Comparison of ENCODE assay signal across 8 cellular contexts in genomic region chr19:11737964-11738745, GRCh38. TPM values are rescaled to one million over a fixed set of nuclear protein-coding genes. Genes with fewer than 3 reads are reported as not detected.
A peak's percentile ranks its signal among the peaks of the same experiment; 100 is the strongest.
DNase-seq lines count a peak whose midpoint lies in the region; ATAC-seq and TF ChIP-seq lines count a peak whose summit lies in the region.

No MANE protein-coding gene starts in this region.

- peaks cover 15 to 36% (median 31%) of the 10 kb centered on the region in 10 experiments for H3K4me1 ChIP-seq in BLaER1 treated with 17β-estradiol and CSF1 and Interleukin-3, amounts not matched to agents 10 nM and 100 nM
- H3K4me1 ChIP-seq in adrenal gland (replicated peaks in 1 of 2) (peaks cover 7 to 25% of the 10 kb centered on the region in 2 donors), right cardiac atrium (ENCODE audit: control insufficient read depth, insufficient read depth, low read length) (peaks cover 4% of the 10 kb centered on the region)

- 0 to 1% (median 0%) methylated on average over 26 to 52 of the region's 52 CpGs for WGBS in adrenal gland, 4 donors
- WGBS in right cardiac atrium = under 1% methylated on average over 52 of the region's 52 CpGs

- DNase-seq in SK-MEL-5 (ENCODE audit: low read depth, low spot score) (peak; percentile 2), adrenal gland (peak; percentile 33 to 80 (median 57)), right cardiac atrium (peak; percentile 33 to 75 (median 69)), retina (peak; percentile 80), NCI-H2029 (lab: John Stamatoyannopoulos, UW) (no peak)

- peak overlapping the region; percentile 80 to 100 (median 97) for H3K4me2 ChIP-seq in BLaER1 treated with 17β-estradiol and CSF1 and Interleukin-3, amounts not matched to agents 10 nM and 100 nM

- no peak for TF ChIP-seq CTCF in adrenal gland (IDR thresholded peaks at IDR 0.05)

- H4K20me1 ChIP-seq in BLaER1 treated with 17β-estradiol and CSF1 and Interleukin-3, amounts not matched to agents 10 nM and 100 nM = peaks cover 0 to 28% (median 12%) of the 10 kb centered on the region in 11 experiments; a peak in 10 of 22 replicates

- in situ Hi-C loops in SK-MEL-5 (cut with HindIII; ENCODE audit: low pct_unique_long_range_greater_than_20kb, low sequenced_read_pairs) = no loop called here

- intact Hi-C loops in adrenal gland (cut with DNase I) (no loop called here), right cardiac atrium (cut with DNase I) (no loop called here)

- no peaks in the 10 kb centered on the region for H3K27me3 ChIP-seq in BLaER1 treated with 17β-estradiol and CSF1 and Interleukin-3, amounts not matched to agents 10 nM and 100 nM
- H3K27me3 ChIP-seq in adrenal gland (no peaks in the 10 kb centered on the region), right cardiac atrium (ENCODE audit: control insufficient read depth, insufficient read depth) (no peaks in the 10 kb centered on the region)

- no peak for TF ChIP-seq POLR2A in adrenal gland (IDR thresholded peaks at IDR 0.05)

- H3K9ac ChIP-seq in BLaER1 treated with 17β-estradiol and CSF1 and Interleukin-3, amounts not matched to agents 10 nM and 100 nM = peak overlapping the region; percentile 81 to 92 (median 88)

- H3K36me3 ChIP-seq in BLaER1 treated with 17β-estradiol and CSF1 and Interleukin-3, amounts not matched to agents 10 nM and 100 nM = peaks cover 0 to 14% (median 5%) of the 10 kb centered on the region in 11 experiments; a peak in 8 of 22 replicates
- H3K36me3 ChIP-seq in adrenal gland (replicated peaks in 1 of 2) = no peaks in the 10 kb centered on the region

- H3K4me3 ChIP-seq in BLaER1 treated with 17β-estradiol and CSF1 and Interleukin-3, amounts not matched to agents 10 nM and 100 nM = peak overlapping the region; percentile 89 to 99 (median 92)
- H3K4me3 ChIP-seq in adrenal gland = peak overlapping the region; percentile 27 to 98 (median 78)
- peak overlapping the region; percentile 89 for H3K4me3 ChIP-seq in right cardiac atrium (ENCODE audit: low read length)

- H3K27ac ChIP-seq in BLaER1 treated with 17β-estradiol and CSF1 and Interleukin-3, amounts not matched to agents 10 nM and 100 nM = peak overlapping the region; percentile 69 to 89 (median 81); a peak in 21 of 22 replicates
- peak overlapping the region in 4 of 5 donors; percentile 74 to 90 (median 82) for H3K27ac ChIP-seq in adrenal gland
- peak overlapping the region; percentile 80 for H3K27ac ChIP-seq in right cardiac atrium (ENCODE audit: low read length)

- peaks cover 0 to 4% (median 3%) of the 10 kb centered on the region in 11 experiments; a peak in 10 of 22 replicates for H3K9me3 ChIP-seq in BLaER1 treated with 17β-estradiol and CSF1 and Interleukin-3, amounts not matched to agents 10 nM and 100 nM (replicated peaks in 1 of 11)
- H3K9me3 ChIP-seq in adrenal gland (replicated peaks in 1 of 3) = no peaks in the 10 kb centered on the region
- H3K9me3 ChIP-seq in right cardiac atrium (ENCODE audit: control insufficient read depth, low read length) = no peaks in the 10 kb centered on the region

- ATAC-seq in GM19025 (IDR thresholded peaks at IDR 0.05; ENCODE audit: low read depth, unreplicated experiment) (peak; percentile 30), HG03159 (IDR thresholded peaks at IDR 0.05; ENCODE audit: unreplicated experiment) (peak; percentile 38), right cardiac atrium (peak; percentile 61 to 67)

RNA-seq across cellular contexts. Expression of gene ZNF823, which starts 0.6 kb away (rescaled TPM):
- 3.1 and 4.4 TPM in 2 replicates for total RNA-seq in SK-MEL-5 (2014; rRNA removed; shearing (Covaris generic))
- polyA plus RNA-seq in SK-MEL-5 (2015; cell fraction: cytosol; rRNA removed) = 1.2 and 1.7 TPM in 2 replicates
- polyA plus RNA-seq in SK-MEL-5 (2015; cell fraction: nucleus; rRNA removed) = 1.8 and 14.4 TPM in 2 replicates
- total RNA-seq in adrenal gland (1 to 10 TPM; 2.6 to 9.1 (median 4.1) TPM), right cardiac atrium (1 to 10 TPM; 2.6 to 6.0 (median 4.5) TPM)
- polyA plus RNA-seq in adrenal gland (1 to 10 TPM; 2.8 to 4.7 (median 3.6) TPM), right cardiac atrium (2.2 TPM)

RNA-seq across cellular contexts. Expression of gene ZNF441, which starts 28.6 kb away (rescaled TPM):
- 5.0 and 5.9 TPM in 2 replicates for total RNA-seq in SK-MEL-5 (2014; rRNA removed; shearing (Covaris generic))
- polyA plus RNA-seq in SK-MEL-5 (2015; cell fraction: cytosol; rRNA removed) = 0.88 and 0.92 TPM in 2 replicates
- polyA plus RNA-seq in SK-MEL-5 (2015; cell fraction: nucleus; rRNA removed) = 17.1 and 21.6 TPM in 2 replicates
- total RNA-seq in adrenal gland = 10 to 100 TPM in 1 of 8 donors, 1 to 10 TPM in 7; 2.8 to 14.2 (median 7.5) TPM
- 1 to 10 TPM; 4.4 to 9.7 (median 6.5) TPM for polyA plus RNA-seq in adrenal gland
- 1 to 10 TPM; 5.6 to 6.8 (median 6.7) TPM for total RNA-seq in right cardiac atrium
- 3.0 TPM for polyA plus RNA-seq in right cardiac atrium
